32 cellular contexts compared by ENCODE assay signal in genomic region chr10:117675516-117675915, GRCh38.
"Had no signal": no experiment of that assay in that cellular context is flagged by ENCODE, and none has a peak within 500 bp of the region (broad histone marks: within the 10 kb centered on the region; RNA-seq: fewer than 3 reads in every experiment).

No MANE protein-coding gene starts in this region.

- H3K27me3 Mint-ChIP-seq: activated CD4-positive, alpha-beta memory T cell treated with anti-CD3 and anti-CD28 coated beads for 36 hours had no signal

- H3K27ac Mint-ChIP-seq: activated B cell treated with CpG ODN at 0.5 μM for 24 hours; activated CD4-positive, alpha-beta memory T cell treated with anti-CD3 and anti-CD28 coated beads for 36 hours; activated CD4-positive, alpha-beta T cell treated with anti-CD3 and anti-CD28 coated beads for 36 hours; activated CD4-positive, alpha-beta T cell treated with anti-CD3 and anti-CD28 coated beads, Interleukin-2, amount 10 ng/mL, durations not matched to agents 24 days and 14 days; activated naive CD4-positive, alpha-beta T cell treated with anti-CD3 and anti-CD28 coated beads for 36 hours; activated naive CD4-positive, alpha-beta T cell treated with anti-CD3 and anti-CD28 coated beads, Interleukin-2, amount 50 U/mL, for 24 hours; activated naive CD8-positive, alpha-beta T cell treated with anti-CD3 and anti-CD28 coated beads for 36 hours; activated naive CD8-positive, alpha-beta T cell treated with anti-CD3 and anti-CD28 coated beads, Interleukin-2, amount 50 U/mL, for 24 hours; activated T-helper 1 cell treated with anti-CD3 and anti-CD28 coated beads, Interleukin-12 subunit alpha, Interleukin-12 subunit beta, Interleukin-2, Interleukin-4 antibody, amounts not matched to agents 30 ng/mL and 10 ng/mL and 1 ng/mL, durations not matched to agents 14 hours and 24 hours and 36 hours; activated T-helper 2 cell treated with anti-CD3 and anti-CD28 coated beads, Interferon-gamma antibody, Interleukin-2, Interleukin-4, amounts not matched to agents 10 μg/mL and 5 μg/mL and 100 μg/mL, durations not matched to agents 14 hours and 24 hours and 36 hours; dendritic cell treated with granulocyte-macrophage colony-stimulating factor and Interleukin-4, amounts not matched to agents 40 ng/mL and 50 ng/mL, for 4 days; endodermal cell; T-helper 17 cell; T-helper 2 cell treated with Interferon-gamma antibody and Interleukin-4, amounts not matched to agents 5 μg/mL and 100 μg/mL, for 36 hours had no signal

- H3K4me3 ChIP-seq: adrenal gland, ascending aorta, colonic mucosa, dorsolateral prefrontal cortex had no signal

- H3K27me3 ChIP-seq: adrenal gland, ascending aorta, colonic mucosa had no signal

- H3K36me3 Mint-ChIP-seq: activated CD4-positive, alpha-beta memory T cell treated with anti-CD3 and anti-CD28 coated beads for 36 hours; activated naive CD4-positive, alpha-beta T cell treated with anti-CD3 and anti-CD28 coated beads, Interleukin-2, amount 50 U/mL, for 24 hours; activated naive CD8-positive, alpha-beta T cell treated with anti-CD3 and anti-CD28 coated beads for 36 hours had no signal

- H3K9me3 ChIP-seq: adrenal gland, ascending aorta, colonic mucosa had no signal

- H3K4me3 Mint-ChIP-seq: activated B cell treated with CpG ODN at 0.5 μM for 24 hours; activated CD4-positive, alpha-beta memory T cell treated with anti-CD3 and anti-CD28 coated beads for 36 hours; activated CD4-positive, alpha-beta T cell treated with anti-CD3 and anti-CD28 coated beads for 36 hours; activated CD4-positive, alpha-beta T cell treated with anti-CD3 and anti-CD28 coated beads, Interleukin-2, amount 10 ng/mL, durations not matched to agents 24 days and 14 days; activated naive CD4-positive, alpha-beta T cell treated with anti-CD3 and anti-CD28 coated beads for 36 hours; activated naive CD4-positive, alpha-beta T cell treated with anti-CD3 and anti-CD28 coated beads, Interleukin-2, amount 50 U/mL, for 24 hours; activated naive CD8-positive, alpha-beta T cell treated with anti-CD3 and anti-CD28 coated beads for 36 hours; activated naive CD8-positive, alpha-beta T cell treated with anti-CD3 and anti-CD28 coated beads, Interleukin-2, amount 50 U/mL, for 24 hours; activated T-helper 1 cell treated with anti-CD3 and anti-CD28 coated beads, Interleukin-12 subunit alpha, Interleukin-12 subunit beta, Interleukin-2, Interleukin-4 antibody, amounts not matched to agents 30 ng/mL and 10 ng/mL and 1 ng/mL, durations not matched to agents 14 hours and 24 hours and 36 hours; dendritic cell treated with granulocyte-macrophage colony-stimulating factor and Interleukin-4, amounts not matched to agents 40 ng/mL and 50 ng/mL, for 4 days; endodermal cell; T-helper 17 cell; T-helper 2 cell treated with Interferon-gamma antibody and Interleukin-4, amounts not matched to agents 5 μg/mL and 100 μg/mL, for 36 hours had no signal

- H3K27ac ChIP-seq: adrenal gland, ascending aorta, colonic mucosa, dorsolateral prefrontal cortex, WERI-Rb-1 had no signal

- DNase-seq: activated B cell treated with CpG ODN at 0.5 μM for 24 hours; activated CD4-positive, alpha-beta memory T cell treated with anti-CD3 and anti-CD28 coated beads for 36 hours; activated CD4-positive, alpha-beta T cell treated with anti-CD3 and anti-CD28 coated beads for 36 hours; activated CD4-positive, alpha-beta T cell treated with anti-CD3 and anti-CD28 coated beads, Interleukin-2, amount 10 ng/mL, durations not matched to agents 24 days and 14 days; activated effector memory CD4-positive, alpha-beta T cell treated with anti-CD3 and anti-CD28 coated beads, Interleukin-2, amount 50 U/mL, for 16 hours; activated naive CD4-positive, alpha-beta T cell treated with anti-CD3 and anti-CD28 coated beads for 36 hours; activated naive CD8-positive, alpha-beta T cell treated with anti-CD3 and anti-CD28 coated beads for 36 hours; activated naive CD8-positive, alpha-beta T cell treated with anti-CD3 and anti-CD28 coated beads, Interleukin-2, amount 50 U/mL, for 24 hours; activated T-cell treated with anti-CD3 and anti-CD28 coated beads, Interleukin-2, amount 50 U/mL, for 1 hour; activated T-cell treated with anti-CD3 and anti-CD28 coated beads, Interleukin-2, amount 50 U/mL, for 48 hours; adrenal gland; amygdala; central memory CD4-positive, alpha-beta T cell; cerebellar nuclear complex; colonic mucosa; dorsolateral prefrontal cortex; effector memory CD4-positive, alpha-beta T cell; endodermal cell; foreskin fibroblast; head of caudate nucleus; T-helper 1 cell; T-helper 17 cell; T1000; WERI-Rb-1 had no signal

- H3K36me3 ChIP-seq: adrenal gland, ascending aorta, colonic mucosa, WERI-Rb-1 had no signal

- H3K9me3 Mint-ChIP-seq: activated B cell treated with CpG ODN at 0.5 μM for 24 hours; activated CD4-positive, alpha-beta memory T cell treated with anti-CD3 and anti-CD28 coated beads for 36 hours; activated CD4-positive, alpha-beta T cell treated with anti-CD3 and anti-CD28 coated beads, Interleukin-2, amount 10 ng/mL, durations not matched to agents 24 days and 14 days; activated naive CD4-positive, alpha-beta T cell treated with anti-CD3 and anti-CD28 coated beads for 36 hours; activated naive CD4-positive, alpha-beta T cell treated with anti-CD3 and anti-CD28 coated beads, Interleukin-2, amount 50 U/mL, for 24 hours; activated naive CD8-positive, alpha-beta T cell treated with anti-CD3 and anti-CD28 coated beads for 36 hours; activated naive CD8-positive, alpha-beta T cell treated with anti-CD3 and anti-CD28 coated beads, Interleukin-2, amount 50 U/mL, for 24 hours; activated T-helper 1 cell treated with anti-CD3 and anti-CD28 coated beads, Interleukin-12 subunit alpha, Interleukin-12 subunit beta, Interleukin-2, Interleukin-4 antibody, amounts not matched to agents 30 ng/mL and 10 ng/mL and 1 ng/mL, durations not matched to agents 14 hours and 24 hours and 36 hours; activated T-helper 2 cell treated with anti-CD3 and anti-CD28 coated beads, Interferon-gamma antibody, Interleukin-2, Interleukin-4, amounts not matched to agents 10 μg/mL and 5 μg/mL and 100 μg/mL, durations not matched to agents 14 hours and 24 hours and 36 hours; dendritic cell treated with granulocyte-macrophage colony-stimulating factor and Interleukin-4, amounts not matched to agents 40 ng/mL and 50 ng/mL, for 4 days; endodermal cell; T-helper 2 cell treated with Interferon-gamma antibody and Interleukin-4, amounts not matched to agents 5 μg/mL and 100 μg/mL, for 36 hours had no signal

- H3K4me1 Mint-ChIP-seq: activated B cell treated with CpG ODN at 0.5 μM for 24 hours; activated CD4-positive, alpha-beta T cell treated with anti-CD3 and anti-CD28 coated beads for 36 hours; activated naive CD4-positive, alpha-beta T cell treated with anti-CD3 and anti-CD28 coated beads, Interleukin-2, amount 50 U/mL, for 24 hours; activated naive CD8-positive, alpha-beta T cell treated with anti-CD3 and anti-CD28 coated beads for 36 hours; activated naive CD8-positive, alpha-beta T cell treated with anti-CD3 and anti-CD28 coated beads, Interleukin-2, amount 50 U/mL, for 24 hours; T-helper 17 cell had no signal

- H3K4me1 ChIP-seq: adrenal gland, ascending aorta, colonic mucosa had no signal

- ATAC-seq: activated CD4-positive, alpha-beta T cell treated with anti-CD3 and anti-CD28 coated beads for 36 hours; activated CD4-positive, CD25-positive, alpha-beta regulatory T cell treated with anti-CD3 and anti-CD28 coated beads, Interleukin-2, amount 50 U/mL, for 24 hours; activated naive CD8-positive, alpha-beta T cell treated with anti-CD3 and anti-CD28 coated beads, Interleukin-2, amount 50 U/mL, for 24 hours; esophagus mucosa; T-helper 17 cell had no signal
